ENCODE assay signal across 1 cellular context in the genomic region with DNA sequence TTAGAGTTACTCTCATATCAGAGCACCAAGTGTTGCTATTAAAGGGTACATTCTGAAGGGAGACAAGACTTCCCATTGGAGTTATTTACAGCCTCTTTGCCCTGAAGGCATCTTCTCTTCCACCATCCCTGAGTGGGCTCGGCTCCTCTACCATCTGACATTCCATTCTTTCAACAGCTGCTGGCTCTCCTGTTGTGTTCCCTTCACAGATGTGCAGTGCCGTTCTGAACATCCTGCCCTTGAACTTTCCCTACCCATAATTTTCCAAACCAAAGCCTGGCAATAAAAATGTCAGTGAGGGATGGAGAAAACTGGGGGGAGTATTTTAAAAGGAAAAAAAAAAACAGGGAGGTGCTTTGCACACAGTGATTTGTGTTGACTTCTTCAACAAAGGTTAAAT.
TF ChIP-seq lines count a peak whose summit lies in the region.

No MANE protein-coding gene starts in this region.

TF ChIP-seq in IMR-90, 13 proteins besides CTCF, POLR2A, EP300 and RAD21:
- TF ChIP-seq CEBPB (IDR thresholded peaks at IDR 0.05; ENCODE audit: low read depth, low read length) (no peak), SMC3 (IDR thresholded peaks at IDR 0.05; ENCODE audit: low read depth, low read length) (no peak), NFE2L2 (IDR thresholded peaks at IDR 0.05; ENCODE audit: low read depth, low read length) (no peak), RFX5 (IDR thresholded peaks at IDR 0.05; ENCODE audit: low read depth, low read length) (no peak), CHD1 (IDR thresholded peaks at IDR 0.05; ENCODE audit: low read depth, low read length) (no peak), MAFK (IDR thresholded peaks at IDR 0.05; ENCODE audit: low read depth, low read length) (no peak), FOS (IDR thresholded peaks at IDR 0.05; ENCODE audit: low read depth, low read length) (no peak), BHLHE40 (IDR thresholded peaks at IDR 0.05; ENCODE audit: low read depth, low read length) (no peak), RCOR1 (IDR thresholded peaks at IDR 0.05; ENCODE audit: insufficient replicate concordance, low read length) (no peak), MXI1 (IDR thresholded peaks at IDR 0.05; ENCODE audit: borderline replicate concordance, low read depth, low read length) (no peak), MAZ (IDR thresholded peaks at IDR 0.05; ENCODE audit: borderline replicate concordance, low read depth, low read length) (no peak)
- TF ChIP-seq, protein P1, sequence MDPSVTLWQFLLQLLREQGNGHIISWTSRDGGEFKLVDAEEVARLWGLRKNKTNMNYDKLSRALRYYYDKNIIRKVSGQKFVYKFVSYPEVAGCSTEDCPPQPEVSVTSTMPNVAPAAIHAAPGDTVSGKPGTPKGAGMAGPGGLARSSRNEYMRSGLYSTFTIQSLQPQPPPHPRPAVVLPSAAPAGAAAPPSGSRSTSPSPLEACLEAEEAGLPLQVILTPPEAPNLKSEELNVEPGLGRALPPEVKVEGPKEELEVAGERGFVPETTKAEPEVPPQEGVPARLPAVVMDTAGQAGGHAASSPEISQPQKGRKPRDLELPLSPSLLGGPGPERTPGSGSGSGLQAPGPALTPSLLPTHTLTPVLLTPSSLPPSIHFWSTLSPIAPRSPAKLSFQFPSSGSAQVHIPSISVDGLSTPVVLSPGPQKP (IDR thresholded peaks at IDR 0.05; ENCODE audit: borderline replicate concordance, low read depth, low read length): no peak
- TF ChIP-seq, protein P2, sequence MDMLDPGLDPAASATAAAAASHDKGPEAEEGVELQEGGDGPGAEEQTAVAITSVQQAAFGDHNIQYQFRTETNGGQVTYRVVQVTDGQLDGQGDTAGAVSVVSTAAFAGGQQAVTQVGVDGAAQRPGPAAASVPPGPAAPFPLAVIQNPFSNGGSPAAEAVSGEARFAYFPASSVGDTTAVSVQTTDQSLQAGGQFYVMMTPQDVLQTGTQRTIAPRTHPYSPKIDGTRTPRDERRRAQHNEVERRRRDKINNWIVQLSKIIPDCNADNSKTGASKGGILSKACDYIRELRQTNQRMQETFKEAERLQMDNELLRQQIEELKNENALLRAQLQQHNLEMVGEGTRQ (IDR thresholded peaks at IDR 0.05; ENCODE audit: low read depth, low read length): no peak
